ENCODE assay signal across 15 cellular contexts in genomic region chr18:69757733-69758132, GRCh38.
A peak's percentile ranks its signal among the peaks of the same experiment; 100 is the strongest.
DNase-seq lines count a peak whose midpoint lies in the region; ATAC-seq and TF ChIP-seq lines count a peak whose summit lies in the region.
"Had no signal": no experiment of that assay in that cellular context is flagged by ENCODE, and none has a peak within 500 bp of the region (broad histone marks: within the 10 kb centered on the region; RNA-seq: fewer than 3 reads in every experiment).

No MANE protein-coding gene starts in this region.

- ATAC-seq in HG03521 (IDR thresholded peaks at IDR 0.05; ENCODE audit: unreplicated experiment): no peak

- CTCF ChIA-PET in GM10248 (lab: Yijun Ruan, JAX): interaction anchor here (1.3 to 1.4 kb wide), 2 partner anchors 9 to 12 kb away, joined by 3 to 4 read pairs; no protein-coding TSS in a partner anchor

- peak; percentile 7 for DNase-seq in NCI-H2227 (lab: John Stamatoyannopoulos, UW; ENCODE audit: unreplicated experiment)
- DNase-seq in NCI-H2227 treated with DMSO at 0.1 percent for 48 hours (lab: John Stamatoyannopoulos, UW): no peak
- peak; percentile 84 to 85 for DNase-seq in NCI-H526 (lab: John Stamatoyannopoulos, UW)
- peak; percentile 56 for DNase-seq in epithelial cell of esophagus (ENCODE audit: low read depth)
- DNase-seq in progenitor cell of endocrine pancreas (ENCODE audit: low spot score, unreplicated experiment): no peak
- DNase-seq in substantia nigra (lab: John Stamatoyannopoulos, UW): no peak
- DNase-seq in GM10248 (ENCODE audit: extremely low spot score): no peak
- DNase-seq: MM.1S, NCI-H524, SIG-M5, thyroid gland had no signal

- no peaks in the 10 kb centered on the region for H3K27me3 Mint-ChIP-seq in progenitor cell of endocrine pancreas
- H3K27me3 Mint-ChIP-seq: activated naive CD4-positive, alpha-beta T cell treated with anti-CD3 and anti-CD28 coated beads, Interleukin-2, amount 50 U/mL, for 24 hours had no signal

- no peak for TF ChIP-seq CTCF in epithelial cell of esophagus (IDR thresholded peaks at IDR 0.05; ENCODE audit: insufficient read depth, low read depth, low read length, missing control alignments)
- peak; percentile 23 for TF ChIP-seq CTCF in progenitor cell of endocrine pancreas (IDR thresholded peaks at IDR 0.05; ENCODE audit: unreplicated experiment)
- no peak for TF ChIP-seq CTCF in GM10248 (IDR thresholded peaks at IDR 0.05; ENCODE audit: control extremely low read depth, extremely low read depth, low read depth, missing control alignments)

- H3K36me3 Mint-ChIP-seq in progenitor cell of endocrine pancreas (ENCODE audit: insufficient read depth): peaks cover 2% of the 10 kb centered on the region

- H3K9me3 Mint-ChIP-seq in progenitor cell of endocrine pancreas (ENCODE audit: low read depth): peaks cover 7% of the 10 kb centered on the region

- no peak overlapping the region for H3K27ac ChIP-seq in substantia nigra (ENCODE audit: low read depth, low read length, poor library complexity, severe bottlenecking)
- H3K27ac ChIP-seq: HL-60, thyroid gland had no signal

- no peak overlapping the region for H3K4me3 Mint-ChIP-seq in progenitor cell of endocrine pancreas (ENCODE audit: low read depth)
- H3K4me3 Mint-ChIP-seq: activated naive CD4-positive, alpha-beta T cell treated with anti-CD3 and anti-CD28 coated beads, Interleukin-2, amount 50 U/mL, for 24 hours had no signal

- H3K4me1 Mint-ChIP-seq in progenitor cell of endocrine pancreas (ENCODE audit: low read depth): peaks cover 37% of the 10 kb centered on the region

- peak overlapping the region; percentile 65 for H3K27ac Mint-ChIP-seq in progenitor cell of endocrine pancreas
- H3K27ac Mint-ChIP-seq: activated naive CD4-positive, alpha-beta T cell treated with anti-CD3 and anti-CD28 coated beads, Interleukin-2, amount 50 U/mL, for 24 hours had no signal

- POLR2A ChIA-PET in GM10248 (lab: Yijun Ruan, JAX): no interaction called here

- no peak overlapping the region for H3K4me3 ChIP-seq in epithelial cell of esophagus (ENCODE audit: low read length)
- H3K4me3 ChIP-seq: smooth muscle cell, thyroid gland had no signal

Comparison
In these comparisons a context has a peak if more than half of its experiments do, and no peak if none do; other contexts are left out.
1. DNase-seq: peak in NCI-H2227 (single experiment), NCI-H526 (2 of 2) and epithelial cell of esophagus (single experiment); none in NCI-H2227 treated with DMSO at 0.1 percent for 48 hours (single experiment), progenitor cell of endocrine pancreas (single experiment), substantia nigra (0 of 49) and GM10248 (single experiment).